In the genomic region with DNA sequence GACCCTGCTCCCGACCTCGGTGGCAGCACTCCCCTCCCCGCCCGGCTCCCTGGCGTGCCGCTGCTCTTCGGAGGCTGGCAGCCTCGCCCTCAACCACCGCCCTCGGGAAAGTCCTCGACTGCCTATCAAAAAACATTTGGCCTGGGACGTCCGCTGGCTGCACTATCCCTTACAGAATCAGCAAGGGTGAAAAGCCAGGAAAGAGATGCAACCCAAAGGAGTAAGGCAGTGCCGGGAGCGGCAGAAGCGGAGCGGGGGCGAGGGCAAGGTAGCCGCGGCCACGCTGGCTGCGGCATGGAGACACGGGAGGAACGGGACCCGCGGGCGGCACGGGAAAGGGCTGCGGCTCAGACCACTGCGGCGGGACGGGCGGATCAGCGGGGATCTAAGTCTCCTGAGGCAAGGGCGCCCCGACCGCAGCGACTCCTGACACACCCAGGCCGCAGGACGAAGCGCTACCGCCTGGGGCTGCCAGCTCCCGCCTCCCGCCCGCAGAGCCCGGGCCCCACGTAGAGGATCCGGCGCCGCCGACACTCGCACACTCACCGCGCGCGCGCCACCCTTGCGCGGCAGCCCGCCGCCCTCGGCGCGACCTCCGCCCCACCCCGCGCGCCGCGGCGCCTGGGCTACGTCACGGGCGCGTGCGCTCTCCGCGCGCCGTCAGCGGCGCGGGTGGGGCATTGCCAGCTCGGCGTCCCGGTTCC, we compare ENCODE assay signal across 1 cellular context.
A peak's percentile ranks its signal among the peaks of the same experiment; 100 is the strongest.
TF ChIP-seq lines count a peak whose summit lies in the region.

A gene with protein sequence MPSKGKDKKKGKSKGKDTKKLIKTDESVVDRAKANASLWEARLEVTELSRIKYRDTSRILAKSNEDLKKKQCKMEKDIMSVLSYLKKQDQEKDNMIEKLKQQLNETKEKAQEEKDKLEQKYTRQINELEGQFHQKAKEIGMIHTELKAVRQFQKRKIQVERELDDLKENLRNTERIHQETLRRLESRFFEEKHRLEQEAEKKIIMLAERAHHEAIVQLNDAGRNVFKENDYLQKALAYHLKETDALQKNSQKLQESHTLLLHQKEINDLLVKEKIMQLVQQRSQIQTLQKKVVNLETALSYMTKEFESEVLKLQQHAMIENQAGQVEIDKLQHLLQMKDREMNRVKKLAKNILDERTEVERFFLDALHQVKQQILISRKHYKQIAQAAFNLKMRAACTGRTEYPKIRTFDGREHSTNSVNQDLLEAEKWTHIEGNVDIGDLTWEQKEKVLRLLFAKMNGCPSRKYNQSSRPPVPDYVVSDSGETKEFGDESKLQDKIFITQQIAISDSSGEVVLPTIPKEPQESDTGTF (plus strand): TSS at position 646 of the 704 bp plus-strand sequence. CDS start 130 bp downstream, outside the sequence.
A gene with protein sequence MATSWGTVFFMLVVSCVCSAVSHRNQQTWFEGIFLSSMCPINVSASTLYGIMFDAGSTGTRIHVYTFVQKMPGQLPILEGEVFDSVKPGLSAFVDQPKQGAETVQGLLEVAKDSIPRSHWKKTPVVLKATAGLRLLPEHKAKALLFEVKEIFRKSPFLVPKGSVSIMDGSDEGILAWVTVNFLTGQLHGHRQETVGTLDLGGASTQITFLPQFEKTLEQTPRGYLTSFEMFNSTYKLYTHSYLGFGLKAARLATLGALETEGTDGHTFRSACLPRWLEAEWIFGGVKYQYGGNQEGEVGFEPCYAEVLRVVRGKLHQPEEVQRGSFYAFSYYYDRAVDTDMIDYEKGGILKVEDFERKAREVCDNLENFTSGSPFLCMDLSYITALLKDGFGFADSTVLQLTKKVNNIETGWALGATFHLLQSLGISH (minus strand): TSS at position 585 of the 704 bp plus-strand sequence. CDS start 31,186 bp downstream, outside the sequence.

TF ChIP-seq in GM12878, 131 proteins besides CTCF, POLR2A, EP300 and RAD21 (continued from another document and continues in another):
- peak; percentile 62 for TF ChIP-seq RUNX3 (IDR thresholded peaks at IDR 0.05; ENCODE audit: low read length)
- TF ChIP-seq JUND (IDR thresholded peaks at IDR 0.05; ENCODE audit: low read depth, low read length), result no peak
- no peak for TF ChIP-seq JUNB (IDR thresholded peaks at IDR 0.05)
- TF ChIP-seq, protein P1, sequence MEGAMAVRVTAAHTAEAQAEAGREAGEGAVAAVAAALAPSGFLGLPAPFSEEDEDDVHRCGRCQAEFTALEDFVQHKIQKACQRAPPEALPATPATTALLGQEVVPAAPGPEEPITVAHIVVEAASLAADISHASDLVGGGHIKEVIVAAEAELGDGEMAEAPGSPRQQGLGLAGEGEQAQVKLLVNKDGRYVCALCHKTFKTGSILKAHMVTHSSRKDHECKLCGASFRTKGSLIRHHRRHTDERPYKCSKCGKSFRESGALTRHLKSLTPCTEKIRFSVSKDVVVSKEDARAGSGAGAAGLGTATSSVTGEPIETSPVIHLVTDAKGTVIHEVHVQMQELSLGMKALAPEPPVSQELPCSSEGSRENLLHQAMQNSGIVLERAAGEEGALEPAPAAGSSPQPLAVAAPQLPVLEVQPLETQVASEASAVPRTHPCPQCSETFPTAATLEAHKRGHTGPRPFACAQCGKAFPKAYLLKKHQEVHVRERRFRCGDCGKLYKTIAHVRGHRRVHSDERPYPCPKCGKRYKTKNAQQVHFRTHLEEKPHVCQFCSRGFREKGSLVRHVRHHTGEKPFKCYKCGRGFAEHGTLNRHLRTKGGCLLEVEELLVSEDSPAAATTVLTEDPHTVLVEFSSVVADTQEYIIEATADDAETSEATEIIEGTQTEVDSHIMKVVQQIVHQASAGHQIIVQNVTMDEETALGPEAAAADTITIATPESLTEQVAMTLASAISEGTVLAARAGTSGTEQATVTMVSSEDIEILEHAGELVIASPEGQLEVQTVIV (IDR thresholded peaks at IDR 0.05; ENCODE audit: borderline replicate concordance, partially characterized antibody), result no peak
- no peak for TF ChIP-seq TBL1XR1 (IDR thresholded peaks at IDR 0.05; ENCODE audit: low read depth, low read length)
- TF ChIP-seq SPI1 (IDR thresholded peaks at IDR 0.05; ENCODE audit: borderline replicate concordance, insufficient read depth, low read depth, low read length), result 0 out of 2 replicates have a peak, but pooled peaks have one; percentile 6
- peak; percentile 8 to 92; a peak in 3 of 4 replicates for TF ChIP-seq BHLHE40 (IDR thresholded peaks at IDR 0.05; ENCODE audit: borderline replicate concordance in 1 of 2, low read depth in 2 of 2, low read length in 1 of 2)
- TF ChIP-seq GABPA (IDR thresholded peaks at IDR 0.05; ENCODE audit: low read depth), result no peak
- 0 out of 2 replicates have a peak, but pooled peaks have one; percentile 25 for TF ChIP-seq CBX5 (IDR thresholded peaks at IDR 0.05; ENCODE audit: low read depth)
- TF ChIP-seq, protein P2, sequence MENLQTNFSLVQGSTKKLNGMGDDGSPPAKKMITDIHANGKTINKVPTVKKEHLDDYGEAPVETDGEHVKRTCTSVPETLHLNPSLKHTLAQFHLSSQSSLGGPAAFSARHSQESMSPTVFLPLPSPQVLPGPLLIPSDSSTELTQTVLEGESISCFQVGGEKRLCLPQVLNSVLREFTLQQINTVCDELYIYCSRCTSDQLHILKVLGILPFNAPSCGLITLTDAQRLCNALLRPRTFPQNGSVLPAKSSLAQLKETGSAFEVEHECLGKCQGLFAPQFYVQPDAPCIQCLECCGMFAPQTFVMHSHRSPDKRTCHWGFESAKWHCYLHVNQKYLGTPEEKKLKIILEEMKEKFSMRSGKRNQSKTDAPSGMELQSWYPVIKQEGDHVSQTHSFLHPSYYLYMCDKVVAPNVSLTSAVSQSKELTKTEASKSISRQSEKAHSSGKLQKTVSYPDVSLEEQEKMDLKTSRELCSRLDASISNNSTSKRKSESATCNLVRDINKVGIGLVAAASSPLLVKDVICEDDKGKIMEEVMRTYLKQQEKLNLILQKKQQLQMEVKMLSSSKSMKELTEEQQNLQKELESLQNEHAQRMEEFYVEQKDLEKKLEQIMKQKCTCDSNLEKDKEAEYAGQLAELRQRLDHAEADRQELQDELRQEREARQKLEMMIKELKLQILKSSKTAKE (IDR thresholded peaks at IDR 0.05; ENCODE audit: low read depth, poor library complexity, severe bottlenecking), result no peak
- no peak for TF ChIP-seq CEBPB (IDR thresholded peaks at IDR 0.05; ENCODE audit: borderline replicate concordance in 1 of 2, low read depth in 2 of 2, low read length in 2 of 2)
- no peak for TF ChIP-seq MYB (IDR thresholded peaks at IDR 0.05; ENCODE audit: borderline replicate concordance, low read depth, low read length)
- TF ChIP-seq MTA2 (IDR thresholded peaks at IDR 0.05; ENCODE audit: low read depth), result no peak
- peak; percentile 48 for TF ChIP-seq MYC (IDR thresholded peaks at IDR 0.05; ENCODE audit: insufficient read depth, insufficient read length, insufficient replicate concordance, low read length, severe bottlenecking)
- TF ChIP-seq CHD4 (IDR thresholded peaks at IDR 0.05), result no peak
- no peak for TF ChIP-seq SUPT20H (IDR thresholded peaks at IDR 0.05; ENCODE audit: borderline replicate concordance, control insufficient read depth, low read depth, low read length)
- no peak for TF ChIP-seq SMC3 (IDR thresholded peaks at IDR 0.05; ENCODE audit: borderline replicate concordance, low read length)
- no peak for TF ChIP-seq SMAD5 (IDR thresholded peaks at IDR 0.05; ENCODE audit: low read depth)
- no peak for TF ChIP-seq YBX1 (IDR thresholded peaks at IDR 0.05)
- TF ChIP-seq ZNF207 (IDR thresholded peaks at IDR 0.05; ENCODE audit: borderline replicate concordance), result 0 out of 2 replicates have a peak, but pooled peaks have one; percentile 32
- no peak for TF ChIP-seq HDAC2 (IDR thresholded peaks at IDR 0.05)
- no peak for TF ChIP-seq RCOR1 (conservative IDR thresholded peaks at IDR 0.05; ENCODE audit: low read depth, low read length)
- no peak for TF ChIP-seq RAD51 (IDR thresholded peaks at IDR 0.05)
- TF ChIP-seq LARP7 (IDR thresholded peaks at IDR 0.05), result peak; percentile 96
- TF ChIP-seq BCL11A (IDR thresholded peaks at IDR 0.05; ENCODE audit: low read depth, low read length), result no peak
- TF ChIP-seq ZNF384 (IDR thresholded peaks at IDR 0.05; ENCODE audit: borderline replicate concordance, low read depth, low read length), result no peak
- peak; percentile 77; the same call in 1 of the 2 replicates for TF ChIP-seq CREM (IDR thresholded peaks at IDR 0.05; ENCODE audit: low read depth)
- TF ChIP-seq HCFC1 (IDR thresholded peaks at IDR 0.05; ENCODE audit: low read length), result peak; percentile 54
- no peak for TF ChIP-seq BRCA1 (IDR thresholded peaks at IDR 0.05; ENCODE audit: low read depth, low read length)
- TF ChIP-seq, protein P3, sequence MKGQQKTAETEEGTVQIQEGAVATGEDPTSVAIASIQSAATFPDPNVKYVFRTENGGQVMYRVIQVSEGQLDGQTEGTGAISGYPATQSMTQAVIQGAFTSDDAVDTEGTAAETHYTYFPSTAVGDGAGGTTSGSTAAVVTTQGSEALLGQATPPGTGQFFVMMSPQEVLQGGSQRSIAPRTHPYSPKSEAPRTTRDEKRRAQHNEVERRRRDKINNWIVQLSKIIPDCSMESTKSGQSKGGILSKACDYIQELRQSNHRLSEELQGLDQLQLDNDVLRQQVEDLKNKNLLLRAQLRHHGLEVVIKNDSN (IDR thresholded peaks at IDR 0.05; ENCODE audit: borderline replicate concordance, extremely low read length, insufficient read depth, low read depth, low read length), result no peak
- peak; percentile 89 for TF ChIP-seq CREB1 (IDR thresholded peaks at IDR 0.05; ENCODE audit: low read depth)
- no peak for TF ChIP-seq FOXM1 (IDR thresholded peaks at IDR 0.05; ENCODE audit: low read depth, low read length)
- TF ChIP-seq, protein P4, sequence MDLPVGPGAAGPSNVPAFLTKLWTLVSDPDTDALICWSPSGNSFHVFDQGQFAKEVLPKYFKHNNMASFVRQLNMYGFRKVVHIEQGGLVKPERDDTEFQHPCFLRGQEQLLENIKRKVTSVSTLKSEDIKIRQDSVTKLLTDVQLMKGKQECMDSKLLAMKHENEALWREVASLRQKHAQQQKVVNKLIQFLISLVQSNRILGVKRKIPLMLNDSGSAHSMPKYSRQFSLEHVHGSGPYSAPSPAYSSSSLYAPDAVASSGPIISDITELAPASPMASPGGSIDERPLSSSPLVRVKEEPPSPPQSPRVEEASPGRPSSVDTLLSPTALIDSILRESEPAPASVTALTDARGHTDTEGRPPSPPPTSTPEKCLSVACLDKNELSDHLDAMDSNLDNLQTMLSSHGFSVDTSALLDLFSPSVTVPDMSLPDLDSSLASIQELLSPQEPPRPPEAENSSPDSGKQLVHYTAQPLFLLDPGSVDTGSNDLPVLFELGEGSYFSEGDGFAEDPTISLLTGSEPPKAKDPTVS (IDR thresholded peaks at IDR 0.05; ENCODE audit: low read depth, low read length), result no peak
- no peak for TF ChIP-seq RBBP5 (conservative IDR thresholded peaks at IDR 0.05)
- no peak for TF ChIP-seq RFX5 (IDR thresholded peaks at IDR 0.05; ENCODE audit: low read depth, low read length)
- TF ChIP-seq SIN3A (IDR thresholded peaks at IDR 0.05; ENCODE audit: low read depth, low read length), result no peak; the same call in 1 of the 2 replicates
- peak; percentile 80; the same call in 1 of the 2 replicates for TF ChIP-seq SMARCA5 (IDR thresholded peaks at IDR 0.05)
- TF ChIP-seq, protein P5, sequence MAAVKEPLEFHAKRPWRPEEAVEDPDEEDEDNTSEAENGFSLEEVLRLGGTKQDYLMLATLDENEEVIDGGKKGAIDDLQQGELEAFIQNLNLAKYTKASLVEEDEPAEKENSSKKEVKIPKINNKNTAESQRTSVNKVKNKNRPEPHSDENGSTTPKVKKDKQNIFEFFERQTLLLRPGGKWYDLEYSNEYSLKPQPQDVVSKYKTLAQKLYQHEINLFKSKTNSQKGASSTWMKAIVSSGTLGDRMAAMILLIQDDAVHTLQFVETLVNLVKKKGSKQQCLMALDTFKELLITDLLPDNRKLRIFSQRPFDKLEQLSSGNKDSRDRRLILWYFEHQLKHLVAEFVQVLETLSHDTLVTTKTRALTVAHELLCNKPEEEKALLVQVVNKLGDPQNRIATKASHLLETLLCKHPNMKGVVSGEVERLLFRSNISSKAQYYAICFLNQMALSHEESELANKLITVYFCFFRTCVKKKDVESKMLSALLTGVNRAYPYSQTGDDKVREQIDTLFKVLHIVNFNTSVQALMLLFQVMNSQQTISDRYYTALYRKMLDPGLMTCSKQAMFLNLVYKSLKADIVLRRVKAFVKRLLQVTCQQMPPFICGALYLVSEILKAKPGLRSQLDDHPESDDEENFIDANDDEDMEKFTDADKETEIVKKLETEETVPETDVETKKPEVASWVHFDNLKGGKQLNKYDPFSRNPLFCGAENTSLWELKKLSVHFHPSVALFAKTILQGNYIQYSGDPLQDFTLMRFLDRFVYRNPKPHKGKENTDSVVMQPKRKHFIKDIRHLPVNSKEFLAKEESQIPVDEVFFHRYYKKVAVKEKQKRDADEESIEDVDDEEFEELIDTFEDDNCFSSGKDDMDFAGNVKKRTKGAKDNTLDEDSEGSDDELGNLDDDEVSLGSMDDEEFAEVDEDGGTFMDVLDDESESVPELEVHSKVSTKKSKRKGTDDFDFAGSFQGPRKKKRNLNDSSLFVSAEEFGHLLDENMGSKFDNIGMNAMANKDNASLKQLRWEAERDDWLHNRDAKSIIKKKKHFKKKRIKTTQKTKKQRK (IDR thresholded peaks at IDR 0.05; ENCODE audit: low read depth, low read length), result no peak
- no peak for TF ChIP-seq CHD1 (IDR thresholded peaks at IDR 0.05; ENCODE audit: low read depth, low read length)
- no peak for TF ChIP-seq FOXK2 (IDR thresholded peaks at IDR 0.05)
- TF ChIP-seq TAF1 (IDR thresholded peaks at IDR 0.05; ENCODE audit: borderline replicate concordance, low read depth, low read length), result peak; percentile 50; the same call in 1 of the 2 replicates
- TF ChIP-seq, protein P6, sequence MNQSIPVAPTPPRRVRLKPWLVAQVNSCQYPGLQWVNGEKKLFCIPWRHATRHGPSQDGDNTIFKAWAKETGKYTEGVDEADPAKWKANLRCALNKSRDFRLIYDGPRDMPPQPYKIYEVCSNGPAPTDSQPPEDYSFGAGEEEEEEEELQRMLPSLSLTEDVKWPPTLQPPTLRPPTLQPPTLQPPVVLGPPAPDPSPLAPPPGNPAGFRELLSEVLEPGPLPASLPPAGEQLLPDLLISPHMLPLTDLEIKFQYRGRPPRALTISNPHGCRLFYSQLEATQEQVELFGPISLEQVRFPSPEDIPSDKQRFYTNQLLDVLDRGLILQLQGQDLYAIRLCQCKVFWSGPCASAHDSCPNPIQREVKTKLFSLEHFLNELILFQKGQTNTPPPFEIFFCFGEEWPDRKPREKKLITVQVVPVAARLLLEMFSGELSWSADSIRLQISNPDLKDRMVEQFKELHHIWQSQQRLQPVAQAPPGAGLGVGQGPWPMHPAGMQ (IDR thresholded peaks at IDR 0.05; ENCODE audit: borderline replicate concordance), result no peak
- peak; percentile 83 for TF ChIP-seq NR2F1 (conservative IDR thresholded peaks at IDR 0.05)
- peak; percentile 86 for TF ChIP-seq NR2C1 (IDR thresholded peaks at IDR 0.05)
- TF ChIP-seq RB1 (IDR thresholded peaks at IDR 0.05; ENCODE audit: borderline replicate concordance), result peak; percentile 86; the same call in 1 of the 2 replicates
- no peak for TF ChIP-seq CHD2 (IDR thresholded peaks at IDR 0.05; ENCODE audit: borderline replicate concordance, low read depth, low read length)
- TF ChIP-seq SRF (IDR thresholded peaks at IDR 0.05; ENCODE audit: low read depth in 2 of 2, low read length in 2 of 2), result peak in 1 of 2 experiments; percentile 56; a peak in 1 of 4 replicates
- TF ChIP-seq, protein P7, sequence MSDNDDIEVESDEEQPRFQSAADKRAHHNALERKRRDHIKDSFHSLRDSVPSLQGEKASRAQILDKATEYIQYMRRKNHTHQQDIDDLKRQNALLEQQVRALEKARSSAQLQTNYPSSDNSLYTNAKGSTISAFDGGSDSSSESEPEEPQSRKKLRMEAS (IDR thresholded peaks at IDR 0.05; ENCODE audit: low read depth, low read length), result peak; percentile 14
- TF ChIP-seq NRF1 (conservative IDR thresholded peaks at IDR 0.05; ENCODE audit: low read depth, low read length), result peak; percentile 56
- TF ChIP-seq POLR2AphosphoS5 (IDR thresholded peaks at IDR 0.05; ENCODE audit: low read length), result peak; percentile 35; the same call in 1 of the 2 replicates
- TF ChIP-seq ATF7 (IDR thresholded peaks at IDR 0.05; ENCODE audit: low read depth), result no peak
- no peak for TF ChIP-seq HDGF (IDR thresholded peaks at IDR 0.05)
